1 cellular context compared by ENCODE assay signal in the genomic region with DNA sequence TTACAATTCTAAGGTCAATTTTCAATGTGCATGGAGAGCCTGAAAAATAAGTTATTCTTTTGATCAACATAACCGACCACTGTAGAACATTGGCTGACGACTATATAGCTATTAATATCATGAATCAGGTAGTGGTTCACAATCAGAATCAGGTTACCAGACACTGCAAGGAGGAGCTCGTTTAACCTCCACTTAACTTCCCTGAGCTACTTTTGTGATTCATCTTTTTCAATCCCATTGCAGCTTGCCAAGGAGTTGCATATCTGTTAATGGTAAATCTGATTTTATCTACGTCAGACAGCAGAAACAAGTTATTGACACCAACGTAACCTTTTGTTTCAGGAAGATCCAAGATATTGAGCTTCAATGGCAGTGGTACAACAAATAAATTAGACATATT.
TF ChIP-seq lines count a peak whose summit lies in the region.

No MANE protein-coding gene starts in this region.

TF ChIP-seq in GM23338, 12 proteins besides CTCF, POLR2A, EP300 and RAD21 (continued from another document):
- TF ChIP-seq, protein P1, sequence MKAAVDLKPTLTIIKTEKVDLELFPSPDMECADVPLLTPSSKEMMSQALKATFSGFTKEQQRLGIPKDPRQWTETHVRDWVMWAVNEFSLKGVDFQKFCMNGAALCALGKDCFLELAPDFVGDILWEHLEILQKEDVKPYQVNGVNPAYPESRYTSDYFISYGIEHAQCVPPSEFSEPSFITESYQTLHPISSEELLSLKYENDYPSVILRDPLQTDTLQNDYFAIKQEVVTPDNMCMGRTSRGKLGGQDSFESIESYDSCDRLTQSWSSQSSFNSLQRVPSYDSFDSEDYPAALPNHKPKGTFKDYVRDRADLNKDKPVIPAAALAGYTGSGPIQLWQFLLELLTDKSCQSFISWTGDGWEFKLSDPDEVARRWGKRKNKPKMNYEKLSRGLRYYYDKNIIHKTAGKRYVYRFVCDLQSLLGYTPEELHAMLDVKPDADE (IDR thresholded peaks at IDR 0.05): no peak
- TF ChIP-seq ZNF331 (CRISPR knock-in tag; IDR thresholded peaks at IDR 0.05; ENCODE audit: low read depth) (no peak), ZNF462 (CRISPR knock-in tag; IDR thresholded peaks at IDR 0.05) (no peak), ZNF114 (CRISPR knock-in tag; IDR thresholded peaks at IDR 0.05) (no peak), NANOG (IDR thresholded peaks at IDR 0.05; ENCODE audit: borderline replicate concordance) (no peak), EZH2 (IDR thresholded peaks at IDR 0.05; ENCODE audit: low read depth, unreplicated experiment) (no peak), JUNB (IDR thresholded peaks at IDR 0.05; ENCODE audit: unreplicated experiment) (no peak)
TF ChIP-seq in GM23338: peak in this region for 0.
